ENCODE assay signal across 24 cellular contexts in the genomic region with DNA sequence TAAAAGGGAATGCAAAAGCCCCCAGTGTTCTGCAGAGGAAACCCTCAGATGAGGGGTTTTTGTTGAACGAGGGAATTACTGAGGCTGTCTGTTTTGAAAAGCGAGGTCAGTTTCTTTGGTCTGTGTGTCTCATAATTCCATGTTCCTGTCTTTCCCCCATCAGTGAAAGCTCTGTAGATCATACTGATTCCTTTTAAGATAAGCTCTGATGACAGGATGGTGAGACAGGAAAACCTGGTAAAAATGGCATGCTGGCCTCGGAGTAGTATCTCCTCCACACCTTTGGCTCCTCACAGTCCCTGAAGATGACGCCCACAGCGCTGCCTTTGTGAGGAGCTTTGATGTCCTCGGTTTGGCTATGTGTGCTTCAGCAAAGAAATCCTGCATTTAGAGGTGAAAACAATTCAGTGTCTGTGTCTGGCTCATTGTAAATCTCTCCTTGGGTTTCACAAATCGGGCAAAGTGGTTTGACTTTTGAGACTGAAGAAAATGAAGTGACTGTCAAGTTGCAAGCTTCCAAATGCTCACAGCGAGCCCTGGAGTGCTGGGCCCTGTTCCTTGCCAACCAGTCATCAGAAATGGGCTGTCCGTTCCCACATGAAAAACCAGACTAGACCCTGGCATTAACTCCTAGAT.
"Had no signal": no experiment of that assay in that cellular context is flagged by ENCODE, and none has a peak within 500 bp of the region (broad histone marks: within the 10 kb centered on the region; RNA-seq: fewer than 3 reads in every experiment).

No MANE protein-coding gene starts in this region.

- H3K27me3 ChIP-seq: body of pancreas, SJSA1 had no signal

- ATAC-seq: activated CD8-positive, alpha-beta T cell treated with anti-CD3 and anti-CD28 coated beads for 36 hours; activated T-cell treated with anti-CD3 and anti-CD28 coated beads, Interleukin-2, amount 50 U/mL, for 72 hours; body of pancreas; T-cell had no signal

- H3K4me1 ChIP-seq: body of pancreas, SJSA1 had no signal

- H3K4me3 ChIP-seq: body of pancreas, SJSA1 had no signal

- H3K27ac Mint-ChIP-seq: activated CD8-positive, alpha-beta T cell treated with anti-CD3 and anti-CD28 coated beads for 36 hours; activated naive CD4-positive, alpha-beta T cell treated with anti-CD3 and anti-CD28 coated beads, Interleukin-2, amount 50 U/mL, for 24 hours; activated T-cell treated with anti-CD3 and anti-CD28 coated beads, Interleukin-2, amount 50 U/mL, for 72 hours; activated T-helper 2 cell treated with anti-CD3 and anti-CD28 coated beads, Interferon-gamma antibody, Interleukin-2, Interleukin-4, amounts not matched to agents 10 μg/mL and 5 μg/mL and 100 μg/mL, durations not matched to agents 14 hours and 24 hours and 36 hours; T-cell had no signal

- H3K4me3 Mint-ChIP-seq: activated CD8-positive, alpha-beta T cell treated with anti-CD3 and anti-CD28 coated beads for 36 hours; activated naive CD4-positive, alpha-beta T cell treated with anti-CD3 and anti-CD28 coated beads, Interleukin-2, amount 50 U/mL, for 24 hours; activated T-cell treated with anti-CD3 and anti-CD28 coated beads, Interleukin-2, amount 50 U/mL, for 72 hours; T-cell had no signal

- DNase-seq: activated CD4-positive, CD25-positive, alpha-beta regulatory T cell; activated CD8-positive, alpha-beta memory T cell treated with anti-CD3 and anti-CD28 coated beads, Interleukin-2, amount 50 U/mL, for 4 hours; activated CD8-positive, alpha-beta T cell treated with anti-CD3 and anti-CD28 coated beads for 36 hours; activated T-cell treated with anti-CD3 and anti-CD28 coated beads, Interleukin-2, amount 50 U/mL, for 72 hours; aorta; central memory CD4-positive, alpha-beta T cell; Karpas-422; NCI-H1436 treated with DMSO at 0.1 percent for 48 hours; NCI-H1930; NCI-H2171; NCI-H2227 treated with DMSO at 0.1 percent for 48 hours; NCI-H446 treated with DMSO at 0.1 percent for 48 hours; NCI-H524 treated with DMSO at 0.1 percent for 48 hours; NK-92 treated with Interleukin-12 subunit alpha and Interleukin-12 subunit beta, amount 100 ng/mL, for 24 hours; T-cell; T-helper 2 cell; T1000 had no signal

- H3K36me3 Mint-ChIP-seq: T-cell had no signal

- H3K4me1 Mint-ChIP-seq: activated naive CD4-positive, alpha-beta T cell treated with anti-CD3 and anti-CD28 coated beads, Interleukin-2, amount 50 U/mL, for 24 hours; T-cell had no signal

- FAIRE-seq: bronchial epithelial cell, RCC 7860, TTC549 had no signal

- H3K9me3 ChIP-seq: body of pancreas had no signal

- H3K27ac ChIP-seq: body of pancreas, SJSA1 had no signal
